ENCODE assay signal across 1 cellular context in the genomic region with DNA sequence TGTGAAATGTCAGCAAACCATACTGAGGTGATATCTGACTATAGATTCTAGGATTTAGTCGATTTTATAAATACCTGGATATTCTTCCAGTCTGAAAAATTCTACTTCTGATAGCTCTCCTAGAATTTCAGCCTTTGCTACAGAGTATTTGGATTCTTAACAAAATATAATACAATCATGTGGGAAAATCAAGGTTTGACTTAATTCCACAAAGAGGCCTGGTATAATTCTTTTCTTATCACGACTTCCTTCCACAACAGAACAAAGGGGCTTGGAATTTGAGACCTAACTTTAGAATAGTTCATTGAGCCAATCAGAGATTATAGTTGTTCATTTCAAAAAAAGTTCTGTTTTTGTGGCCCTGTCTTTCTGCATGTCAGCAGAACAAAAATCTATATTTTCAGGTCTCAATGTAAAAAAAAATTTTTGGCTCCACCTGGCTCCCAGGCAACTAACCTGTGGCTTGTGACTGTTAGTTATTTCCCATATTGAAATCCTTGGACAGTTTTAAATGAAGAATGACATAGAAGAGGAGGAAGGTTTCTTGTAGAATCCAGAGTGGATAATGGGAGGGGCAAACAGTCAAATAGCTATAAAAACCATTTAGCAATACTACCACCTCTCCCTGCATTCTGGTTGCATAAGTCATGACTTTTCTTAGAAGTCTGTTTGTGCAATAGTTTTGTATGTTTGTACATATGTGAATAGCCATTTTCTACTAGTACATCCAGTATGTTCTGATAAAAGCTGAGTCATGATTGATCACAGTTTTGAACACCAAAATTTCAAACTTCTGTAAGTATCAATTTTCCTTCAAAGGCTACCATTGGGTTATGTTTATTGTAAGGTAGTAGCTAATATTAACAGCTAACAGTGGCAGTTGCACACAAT.
TF ChIP-seq lines count a peak whose summit lies in the region.

No MANE protein-coding gene starts in this region.

TF ChIP-seq in HepG2, 621 proteins besides CTCF, POLR2A, EP300 and RAD21 (continued from another document and continues in another):
- peak; percentile 50 for TF ChIP-seq RARA (CRISPR knock-in tag; IDR thresholded peaks at IDR 0.05)
- no peak for TF ChIP-seq ARID4A (CRISPR knock-in tag; IDR thresholded peaks at IDR 0.05; ENCODE audit: borderline replicate concordance)
- no peak for TF ChIP-seq ZNF124 (CRISPR knock-in tag; IDR thresholded peaks at IDR 0.05)
- TF ChIP-seq, protein P1, sequence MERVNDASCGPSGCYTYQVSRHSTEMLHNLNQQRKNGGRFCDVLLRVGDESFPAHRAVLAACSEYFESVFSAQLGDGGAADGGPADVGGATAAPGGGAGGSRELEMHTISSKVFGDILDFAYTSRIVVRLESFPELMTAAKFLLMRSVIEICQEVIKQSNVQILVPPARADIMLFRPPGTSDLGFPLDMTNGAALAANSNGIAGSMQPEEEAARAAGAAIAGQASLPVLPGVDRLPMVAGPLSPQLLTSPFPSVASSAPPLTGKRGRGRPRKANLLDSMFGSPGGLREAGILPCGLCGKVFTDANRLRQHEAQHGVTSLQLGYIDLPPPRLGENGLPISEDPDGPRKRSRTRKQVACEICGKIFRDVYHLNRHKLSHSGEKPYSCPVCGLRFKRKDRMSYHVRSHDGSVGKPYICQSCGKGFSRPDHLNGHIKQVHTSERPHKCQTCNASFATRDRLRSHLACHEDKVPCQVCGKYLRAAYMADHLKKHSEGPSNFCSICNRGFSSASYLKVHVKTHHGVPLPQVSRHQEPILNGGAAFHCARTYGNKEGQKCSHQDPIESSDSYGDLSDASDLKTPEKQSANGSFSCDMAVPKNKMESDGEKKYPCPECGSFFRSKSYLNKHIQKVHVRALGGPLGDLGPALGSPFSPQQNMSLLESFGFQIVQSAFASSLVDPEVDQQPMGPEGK (CRISPR knock-in tag; IDR thresholded peaks at IDR 0.05): no peak
- no peak for TF ChIP-seq SNAPC4 (CRISPR knock-in tag; IDR thresholded peaks at IDR 0.05)
- no peak for TF ChIP-seq ZNF782 (CRISPR knock-in tag; IDR thresholded peaks at IDR 0.05; ENCODE audit: borderline replicate concordance)
- TF ChIP-seq RNF2 (conservative IDR thresholded peaks at IDR 0.05; ENCODE audit: low read depth): no peak
- TF ChIP-seq ZMYM3 (CRISPR knock-in tag; IDR thresholded peaks at IDR 0.05): no peak
- TF ChIP-seq ZFP36L2 (CRISPR knock-in tag; IDR thresholded peaks at IDR 0.05): no peak
- TF ChIP-seq MAFK (conservative IDR thresholded peaks at IDR 0.05 in 1 of 2, IDR thresholded peaks at IDR 0.05 in 1 of 2; ENCODE audit: low read length in 2 of 2): peak; percentile 78 to 86
- TF ChIP-seq JUNB (CRISPR knock-in tag; IDR thresholded peaks at IDR 0.05; ENCODE audit: borderline replicate concordance): no peak
- TF ChIP-seq FOXK1 (CRISPR knock-in tag; IDR thresholded peaks at IDR 0.05; ENCODE audit: borderline replicate concordance, low read depth): 0 out of 2 replicates have a peak, but pooled peaks have one; percentile 23
- TF ChIP-seq ZNF546 (CRISPR knock-in tag; conservative IDR thresholded peaks at IDR 0.05): no peak
- TF ChIP-seq, protein P2, sequence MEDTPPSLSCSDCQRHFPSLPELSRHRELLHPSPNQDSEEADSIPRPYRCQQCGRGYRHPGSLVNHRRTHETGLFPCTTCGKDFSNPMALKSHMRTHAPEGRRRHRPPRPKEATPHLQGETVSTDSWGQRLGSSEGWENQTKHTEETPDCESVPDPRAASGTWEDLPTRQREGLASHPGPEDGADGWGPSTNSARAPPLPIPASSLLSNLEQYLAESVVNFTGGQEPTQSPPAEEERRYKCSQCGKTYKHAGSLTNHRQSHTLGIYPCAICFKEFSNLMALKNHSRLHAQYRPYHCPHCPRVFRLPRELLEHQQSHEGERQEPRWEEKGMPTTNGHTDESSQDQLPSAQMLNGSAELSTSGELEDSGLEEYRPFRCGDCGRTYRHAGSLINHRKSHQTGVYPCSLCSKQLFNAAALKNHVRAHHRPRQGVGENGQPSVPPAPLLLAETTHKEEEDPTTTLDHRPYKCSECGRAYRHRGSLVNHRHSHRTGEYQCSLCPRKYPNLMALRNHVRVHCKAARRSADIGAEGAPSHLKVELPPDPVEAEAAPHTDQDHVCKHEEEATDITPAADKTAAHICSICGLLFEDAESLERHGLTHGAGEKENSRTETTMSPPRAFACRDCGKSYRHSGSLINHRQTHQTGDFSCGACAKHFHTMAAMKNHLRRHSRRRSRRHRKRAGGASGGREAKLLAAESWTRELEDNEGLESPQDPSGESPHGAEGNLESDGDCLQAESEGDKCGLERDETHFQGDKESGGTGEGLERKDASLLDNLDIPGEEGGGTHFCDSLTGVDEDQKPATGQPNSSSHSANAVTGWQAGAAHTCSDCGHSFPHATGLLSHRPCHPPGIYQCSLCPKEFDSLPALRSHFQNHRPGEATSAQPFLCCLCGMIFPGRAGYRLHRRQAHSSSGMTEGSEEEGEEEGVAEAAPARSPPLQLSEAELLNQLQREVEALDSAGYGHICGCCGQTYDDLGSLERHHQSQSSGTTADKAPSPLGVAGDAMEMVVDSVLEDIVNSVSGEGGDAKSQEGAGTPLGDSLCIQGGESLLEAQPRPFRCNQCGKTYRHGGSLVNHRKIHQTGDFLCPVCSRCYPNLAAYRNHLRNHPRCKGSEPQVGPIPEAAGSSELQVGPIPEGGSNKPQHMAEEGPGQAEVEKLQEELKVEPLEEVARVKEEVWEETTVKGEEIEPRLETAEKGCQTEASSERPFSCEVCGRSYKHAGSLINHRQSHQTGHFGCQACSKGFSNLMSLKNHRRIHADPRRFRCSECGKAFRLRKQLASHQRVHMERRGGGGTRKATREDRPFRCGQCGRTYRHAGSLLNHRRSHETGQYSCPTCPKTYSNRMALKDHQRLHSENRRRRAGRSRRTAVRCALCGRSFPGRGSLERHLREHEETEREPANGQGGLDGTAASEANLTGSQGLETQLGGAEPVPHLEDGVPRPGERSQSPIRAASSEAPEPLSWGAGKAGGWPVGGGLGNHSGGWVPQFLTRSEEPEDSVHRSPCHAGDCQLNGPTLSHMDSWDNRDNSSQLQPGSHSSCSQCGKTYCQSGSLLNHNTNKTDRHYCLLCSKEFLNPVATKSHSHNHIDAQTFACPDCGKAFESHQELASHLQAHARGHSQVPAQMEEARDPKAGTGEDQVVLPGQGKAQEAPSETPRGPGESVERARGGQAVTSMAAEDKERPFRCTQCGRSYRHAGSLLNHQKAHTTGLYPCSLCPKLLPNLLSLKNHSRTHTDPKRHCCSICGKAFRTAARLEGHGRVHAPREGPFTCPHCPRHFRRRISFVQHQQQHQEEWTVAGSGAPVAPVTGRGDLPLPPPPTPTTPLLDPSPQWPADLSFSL (CRISPR knock-in tag; IDR thresholded peaks at IDR 0.05): no peak
- TF ChIP-seq RFX1 (IDR thresholded peaks at IDR 0.05): no peak
- no peak for TF ChIP-seq RFXAP (CRISPR knock-in tag; IDR thresholded peaks at IDR 0.05; ENCODE audit: borderline replicate concordance)
- TF ChIP-seq, protein P3, sequence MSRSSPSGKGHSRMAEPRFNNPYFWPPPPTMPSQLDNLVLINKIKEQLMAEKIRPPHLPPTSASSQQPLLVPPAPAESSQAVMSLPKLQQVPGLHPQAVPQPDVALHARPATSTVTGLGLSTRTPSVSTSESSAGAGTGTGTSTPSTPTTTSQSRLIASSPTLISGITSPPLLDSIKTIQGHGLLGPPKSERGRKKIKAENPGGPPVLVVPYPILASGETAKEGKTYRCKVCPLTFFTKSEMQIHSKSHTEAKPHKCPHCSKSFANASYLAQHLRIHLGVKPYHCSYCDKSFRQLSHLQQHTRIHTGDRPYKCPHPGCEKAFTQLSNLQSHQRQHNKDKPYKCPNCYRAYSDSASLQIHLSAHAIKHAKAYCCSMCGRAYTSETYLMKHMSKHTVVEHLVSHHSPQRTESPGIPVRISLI (CRISPR knock-in tag; IDR thresholded peaks at IDR 0.05; ENCODE audit: borderline replicate concordance): no peak
- TF ChIP-seq NCOR1 (IDR thresholded peaks at IDR 0.05; ENCODE audit: borderline replicate concordance, low read length): 0 out of 2 replicates have a peak, but pooled peaks have one; percentile 18
- TF ChIP-seq BHLHE40 (IDR thresholded peaks at IDR 0.05; ENCODE audit: low read length): no peak
- TF ChIP-seq FOXO1 (CRISPR knock-in tag; IDR thresholded peaks at IDR 0.05): no peak
- peak; percentile 66 for TF ChIP-seq RBFOX2 (IDR thresholded peaks at IDR 0.05; ENCODE audit: low read depth, low read length)
- TF ChIP-seq ZNF441 (CRISPR knock-in tag; IDR thresholded peaks at IDR 0.05; ENCODE audit: borderline replicate concordance): no peak
- no peak for TF ChIP-seq RBM22 (optimal IDR thresholded peaks at IDR 0.05; ENCODE audit: low read length)
- no peak for TF ChIP-seq ZNF205 (CRISPR knock-in tag; IDR thresholded peaks at IDR 0.05)
- no peak for TF ChIP-seq MZF1 (CRISPR knock-in tag; IDR thresholded peaks at IDR 0.05; ENCODE audit: borderline replicate concordance)
- no peak for TF ChIP-seq DNMT3B (CRISPR knock-in tag; conservative IDR thresholded peaks at IDR 0.05)
- TF ChIP-seq NFE2L2 (IDR thresholded peaks at IDR 0.05; ENCODE audit: low read length): peak; percentile 97
- no peak for TF ChIP-seq SRSF1 (optimal IDR thresholded peaks at IDR 0.05; ENCODE audit: low read depth, low read length)
- peak; percentile 70; the same call in 1 of the 2 replicates for TF ChIP-seq FOXA3 (CRISPR knock-in tag; IDR thresholded peaks at IDR 0.05)
- no peak for TF ChIP-seq ZKSCAN5 (CRISPR knock-in tag; IDR thresholded peaks at IDR 0.05)
- TF ChIP-seq ZNF160 (CRISPR knock-in tag; IDR thresholded peaks at IDR 0.05): no peak
- no peak for TF ChIP-seq GATA4 (IDR thresholded peaks at IDR 0.05; ENCODE audit: borderline replicate concordance, low read depth)
- TF ChIP-seq ZFP62 (CRISPR knock-in tag; IDR thresholded peaks at IDR 0.05): no peak
- no peak for TF ChIP-seq DDIT3 (CRISPR knock-in tag; IDR thresholded peaks at IDR 0.05)
- no peak for TF ChIP-seq AGO1 (IDR thresholded peaks at IDR 0.05; ENCODE audit: low read depth, low read length, poor library complexity, severe bottlenecking)
- TF ChIP-seq, protein P4, sequence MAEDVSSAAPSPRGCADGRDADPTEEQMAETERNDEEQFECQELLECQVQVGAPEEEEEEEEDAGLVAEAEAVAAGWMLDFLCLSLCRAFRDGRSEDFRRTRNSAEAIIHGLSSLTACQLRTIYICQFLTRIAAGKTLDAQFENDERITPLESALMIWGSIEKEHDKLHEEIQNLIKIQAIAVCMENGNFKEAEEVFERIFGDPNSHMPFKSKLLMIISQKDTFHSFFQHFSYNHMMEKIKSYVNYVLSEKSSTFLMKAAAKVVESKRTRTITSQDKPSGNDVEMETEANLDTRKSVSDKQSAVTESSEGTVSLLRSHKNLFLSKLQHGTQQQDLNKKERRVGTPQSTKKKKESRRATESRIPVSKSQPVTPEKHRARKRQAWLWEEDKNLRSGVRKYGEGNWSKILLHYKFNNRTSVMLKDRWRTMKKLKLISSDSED (CRISPR knock-in tag; IDR thresholded peaks at IDR 0.05): no peak
- TF ChIP-seq ZNF382 (CRISPR knock-in tag; IDR thresholded peaks at IDR 0.05; ENCODE audit: borderline replicate concordance): no peak
